ENCODE assay signal across 14 cellular contexts in the genomic region with DNA sequence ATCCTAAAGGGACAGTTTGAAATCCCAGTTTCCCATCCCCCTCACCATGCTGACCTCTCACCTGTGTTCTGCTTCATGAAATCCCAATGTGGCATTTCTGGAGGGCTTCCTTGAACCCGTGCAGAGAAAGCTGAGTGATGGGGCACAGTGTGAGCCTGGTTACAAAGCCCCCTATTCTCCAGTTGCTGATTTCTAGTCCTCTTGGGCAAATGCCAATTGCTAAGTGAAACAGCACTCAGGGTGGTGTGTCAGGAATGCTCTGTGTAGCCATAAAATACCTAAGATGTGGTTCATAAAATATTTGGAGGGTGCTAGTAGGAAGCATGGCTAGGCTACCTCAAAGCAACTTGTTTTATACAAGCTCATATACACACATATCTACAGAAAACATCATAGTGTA. TPM values are rescaled to one million over a fixed set of nuclear protein-coding genes. Genes with fewer than 3 reads are reported as not detected.
DNase-seq lines count a peak whose midpoint lies in the region; ATAC-seq and TF ChIP-seq lines count a peak whose summit lies in the region.
"Had no signal": no experiment of that assay in that cellular context is flagged by ENCODE, and none has a peak within 500 bp of the region (broad histone marks: within the 10 kb centered on the region; RNA-seq: fewer than 3 reads in every experiment).

No MANE protein-coding gene starts in this region.

- WGBS in lower leg skin, 2 donors, result 21 to 62% methylated on average over 1 of the region's 1 CpG

- DNase-seq in NCI-H2171 treated with DMSO at 0.1 percent for 48 hours (lab: John Stamatoyannopoulos, UW) (peak; percentile 18), NCI-H2171 (lab: John Stamatoyannopoulos, UW) (no peak), RKO (ENCODE audit: low spot score) (peak; percentile 5), fibroblast of the aortic adventitia (ENCODE audit: low read depth) (peak; percentile 51), lower leg skin (ENCODE audit: low spot score in 2 of 2) (no peak), DMS114 treated with DMSO at 0.1 percent for 48 hours (lab: John Stamatoyannopoulos, UW; ENCODE audit: unreplicated experiment) (no peak)
- DNase-seq: activated CD4-positive, CD25-positive, alpha-beta regulatory T cell treated with anti-CD3 and anti-CD28 coated beads, Interleukin-2, amount 50 U/mL, for 72 hours; activated naive CD8-positive, alpha-beta T cell treated with anti-CD3 and anti-CD28 coated beads for 36 hours; hippocampal formation; stimulated activated naive CD8-positive, alpha-beta T cell treated with anti-CD3 and anti-CD28 coated beads, Interleukin-15, Interleukin-2, amounts not matched to agents 100 U/mL and 50 U/mL, for 24 hours had no signal

- H3K4me3 ChIP-seq in fibroblast of the aortic adventitia (ENCODE audit: low read depth, low read length), result no peak overlapping the region
- H3K4me3 ChIP-seq in lower leg skin (ENCODE audit: low read depth, poor library complexity, severe bottlenecking), result no peak overlapping the region
- H3K4me3 ChIP-seq: neural progenitor cell had no signal

- TF ChIP-seq CTCF in fibroblast of the aortic adventitia (IDR thresholded peaks at IDR 0.05; ENCODE audit: insufficient read depth, low read length) (no peak), lower leg skin (IDR thresholded peaks at IDR 0.05) (no peak)

- TF ChIP-seq POLR2A in lower leg skin (IDR thresholded peaks at IDR 0.05), result no peak
- no peak for TF ChIP-seq POLR2A in GM18505 (IDR thresholded peaks at IDR 0.05; ENCODE audit: borderline replicate concordance, extremely low read depth, insufficient read depth, insufficient read length)

- intact Hi-C loops in lower leg skin (cut with DNase I; ENCODE audit: low total_unique reads), result no loop called here

- ATAC-seq in GM18505 (IDR thresholded peaks at IDR 0.05; ENCODE audit: unreplicated experiment) (no peak), HG03095 (IDR thresholded peaks at IDR 0.05; ENCODE audit: unreplicated experiment) (no peak)
- ATAC-seq: stimulated activated naive CD8-positive, alpha-beta T cell treated with anti-CD3 and anti-CD28 coated beads, Interleukin-15, Interleukin-2, amounts not matched to agents 100 U/mL and 50 U/mL, for 24 hours had no signal

RNA-seq across cellular contexts. Expression of gene SUSD4, which starts 32.0 kb away (rescaled TPM):
- total RNA-seq in fibroblast of the aortic adventitia (ENCODE audit: low replicate concordance) (0.18 and 1.9 TPM in 2 replicates), lower leg skin (1 to 10 TPM; 2.7 to 6.8 (median 3.8) TPM)
- total RNA-seq: endothelial cell of umbilical vein had no signal

Comparison
In these comparisons a context has a peak if more than half of its experiments do, and no peak if none do; other contexts are left out.
1. DNase-seq: peak in NCI-H2171 treated with DMSO at 0.1 percent for 48 hours (single experiment), RKO (single experiment) and fibroblast of the aortic adventitia (single experiment); none in NCI-H2171 (single experiment), lower leg skin (0 of 2) and DMS114 treated with DMSO at 0.1 percent for 48 hours (single experiment).